In the genomic region with DNA sequence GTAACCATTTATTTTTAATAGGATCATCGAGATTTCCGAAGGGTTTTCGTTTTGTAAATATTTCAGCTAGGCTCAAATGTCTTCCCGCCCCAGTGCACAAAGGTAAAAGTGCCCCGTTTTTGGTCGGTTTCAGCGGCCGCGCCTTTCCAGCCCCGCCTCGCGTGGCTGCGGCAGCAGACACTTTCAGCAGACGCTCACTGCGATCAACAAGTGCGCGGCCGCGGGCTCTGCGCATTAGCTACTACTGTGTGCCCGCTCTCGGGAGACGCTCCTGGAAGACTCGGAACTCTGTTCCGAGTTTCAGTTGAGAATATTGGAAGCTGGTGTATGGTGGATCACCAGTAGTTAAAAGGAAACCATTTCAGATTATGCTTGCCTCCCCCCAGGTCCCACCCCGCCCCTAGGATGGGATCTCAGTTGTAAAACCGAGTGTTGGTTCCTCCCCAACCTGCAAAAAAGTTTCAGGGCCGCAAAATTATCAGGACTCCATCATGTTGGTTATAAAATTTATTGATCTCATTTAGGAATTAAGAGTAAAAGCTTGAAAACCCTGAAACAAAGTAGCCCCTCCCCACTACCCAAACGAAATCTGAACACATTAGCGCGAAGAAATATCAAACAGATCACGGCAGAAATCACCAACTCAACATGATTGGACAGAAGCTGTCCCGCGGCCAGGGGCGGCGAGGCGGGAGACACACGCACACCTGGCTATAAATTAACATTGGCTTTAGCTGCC, we compare ENCODE assay signal across 14 cellular contexts. TPM values are rescaled to one million over a fixed set of nuclear protein-coding genes. Genes with fewer than 3 reads are reported as not detected.
DNase-seq lines count a peak whose midpoint lies in the region; ATAC-seq and TF ChIP-seq lines count a peak whose summit lies in the region.
"Had no signal": no experiment of that assay in that cellular context is flagged by ENCODE, and none has a peak within 500 bp of the region (broad histone marks: within the 10 kb centered on the region; RNA-seq: fewer than 3 reads in every experiment).

No MANE protein-coding gene starts in this region.

- no peaks in the 10 kb centered on the region for H3F3A ChIP-seq in PC-3 (ENCODE audit: low read length, unreplicated experiment)

- in situ Hi-C loops in GM13976 (cut with MboI; ENCODE audit: low sequenced_read_pairs, unreplicated experiment): no loop called here

- H3K9me3 ChIP-seq in PC-3 (ENCODE audit: low read length): no peaks in the 10 kb centered on the region
- H3K9me3 ChIP-seq in neuronal stem cell (replicated peaks in 1 of 2; ENCODE audit: control insufficient read depth in 2 of 2, insufficient read depth in 1 of 2, low read depth in 1 of 2, low read length in 2 of 2): no peaks in the 10 kb centered on the region

- no peak overlapping the region for H3K23ac ChIP-seq in neuronal stem cell (ENCODE audit: low read depth, low read length, poor library complexity)

- POLR2A ChIA-PET in PC-3 (lab: Charles Lee; ENCODE audit: unreplicated experiment) (no interaction called here), RWPE1 (lab: Yijun Ruan, JAX; ENCODE audit: low non-redundant PET) (no interaction called here)

- H2BK12ac ChIP-seq in neuronal stem cell (ENCODE audit: low read length): no peak overlapping the region

- no peaks in the 10 kb centered on the region for H3K36me3 Mint-ChIP-seq in natural killer cell treated with Interleukin-12 subunit alpha and Interleukin-12 subunit beta and Interleukin-15 and Interleukin-18, amount 100 ng/mL, for 72 hours
- H3K36me3 Mint-ChIP-seq: CD8-positive, alpha-beta memory T cell; memory B cell had no signal

- H3K9ac ChIP-seq in PC-3 (ENCODE audit: low read length) (no peak overlapping the region), neuronal stem cell (ENCODE audit: low read depth, low read length, poor library complexity) (no peak overlapping the region)

- H3K4me2 ChIP-seq in PC-3 (ENCODE audit: low read length): peak overlapping the region; percentile 54
- H3K4me2 ChIP-seq in neuronal stem cell (ENCODE audit: insufficient read depth, low read length, poor library complexity, severe bottlenecking): peak overlapping the region; percentile 46

- H3K18ac ChIP-seq in neuronal stem cell (ENCODE audit: low read length): no peak overlapping the region

- H3K79me1 ChIP-seq in neuronal stem cell (ENCODE audit: low read depth, low read length): peaks cover 6% of the 10 kb centered on the region

- intact Hi-C loops in PC-3 (cut with micrococcal nuclease): loop anchor here (10.0 kb wide), 1 partner anchor 448 kb away; no protein-coding TSS in a partner anchor

- no peak overlapping the region for H3K14ac ChIP-seq in neuronal stem cell (ENCODE audit: low read length)

- no peaks in the 10 kb centered on the region for H4K20me1 ChIP-seq in PC-3 (ENCODE audit: low read length)

- H3K36me3 ChIP-seq in PC-3 (ENCODE audit: low read depth, low read length) (no peaks in the 10 kb centered on the region), neuronal stem cell (replicated peaks in 1 of 2; ENCODE audit: control insufficient read depth in 2 of 2, insufficient read depth in 2 of 2, low read length in 2 of 2) (no peaks in the 10 kb centered on the region)

- CTCF ChIA-PET in PC-3 (lab: Charles Lee) (no interaction called here), RWPE1 (lab: Yijun Ruan, JAX) (interaction anchor here (0.8 kb wide), 1 partner anchor 446 kb away, joined by 3 read pairs; no protein-coding TSS in a partner anchor)

- H3K4me3 Mint-ChIP-seq in natural killer cell treated with Interleukin-12 subunit alpha and Interleukin-12 subunit beta and Interleukin-15 and Interleukin-18, amount 100 ng/mL, for 72 hours: no peak overlapping the region
- H3K4me3 Mint-ChIP-seq: memory B cell had no signal

- no peaks in the 10 kb centered on the region for H3K79me2 ChIP-seq in PC-3 (ENCODE audit: low read length)

- WGBS in neuronal stem cell (ENCODE audit: extremely low coverage in 2 of 2, insufficient read length in 2 of 2, insufficient replicate concordance in 1 of 2), 2 donors: no CpG with 5 or more reads among the region's 38 CpGs

- H3K27ac Mint-ChIP-seq in natural killer cell treated with Interleukin-12 subunit alpha and Interleukin-12 subunit beta and Interleukin-15 and Interleukin-18, amount 100 ng/mL, for 72 hours: no peak overlapping the region
- H3K27ac Mint-ChIP-seq: CD8-positive, alpha-beta memory T cell; memory B cell had no signal

- peak; percentile 5 for DNase-seq in GM13976 (ENCODE audit: low spot score)
- DNase-seq in PC-3: no peak
- DNase-seq in globus pallidus (ENCODE audit: low spot score): peak; percentile 25
- no peak for DNase-seq in neuronal stem cell (ENCODE audit: low spot score)
- no peak for DNase-seq in RWPE1 (ENCODE audit: low spot score)
- no peak for DNase-seq in natural killer cell treated with Interleukin-12 subunit alpha and Interleukin-12 subunit beta and Interleukin-15 and Interleukin-18, amount 100 ng/mL, for 72 hours (ENCODE audit: low spot score)
- DNase-seq in middle frontal gyrus (ENCODE audit: extremely low spot score, low spot score): no peak
- DNase-seq: activated CD4-positive, alpha-beta T cell treated with anti-CD3 and anti-CD28 coated beads for 48 hours; activated naive CD4-positive, alpha-beta T cell; CD8-positive, alpha-beta memory T cell; NCI-H2029 treated with DMSO at 0.1 percent for 48 hours had no signal

- ATAC-seq in PC-3: peak; percentile 26; the same call in 1 of the 2 replicates
- ATAC-seq in GM19455 (IDR thresholded peaks at IDR 0.05; ENCODE audit: unreplicated experiment): no peak
- no peak for ATAC-seq in natural killer cell treated with Interleukin-12 subunit alpha and Interleukin-12 subunit beta and Interleukin-15 and Interleukin-18, amount 100 ng/mL, for 72 hours

- H2AFZ ChIP-seq in PC-3 (ENCODE audit: low read length) (0 out of 2 replicates have a peak overlapping the region, but pooled peaks have one; percentile 18), neuronal stem cell (ENCODE audit: low read length) (peak overlapping the region; percentile 51)

- peaks cover 8 to 36% of the 10 kb centered on the region in 2 donors for H3K27me3 Mint-ChIP-seq in natural killer cell treated with Interleukin-12 subunit alpha and Interleukin-12 subunit beta and Interleukin-15 and Interleukin-18, amount 100 ng/mL, for 72 hours

- H3K4me1 ChIP-seq in PC-3 (ENCODE audit: insufficient read depth, low read length) (peaks cover 11% of the 10 kb centered on the region), neuronal stem cell (ENCODE audit: control insufficient read depth in 2 of 2, insufficient read depth in 1 of 2, low read depth in 1 of 2, low read length in 2 of 2) (peaks cover 7 to 9% of the 10 kb centered on the region in 2 donors)

- no peak overlapping the region for H3K27ac ChIP-seq in PC-3 (ENCODE audit: low read length)
- H3K27ac ChIP-seq in neuronal stem cell (replicated peaks; ENCODE audit: low read length): no peak overlapping the region
- no peak overlapping the region for H3K27ac ChIP-seq in RWPE1

- H3K4me3 ChIP-seq in PC-3 (ENCODE audit: low read length) (peak overlapping the region; percentile 43), neuronal stem cell (ENCODE audit: low read length in 2 of 2) (peak overlapping the region; percentile 55 to 96)

- TF ChIP-seq CTCF in GM13976 (IDR thresholded peaks at IDR 0.05; ENCODE audit: borderline replicate concordance, control extremely low read depth, extremely low read depth, insufficient read depth, missing control alignments) (no peak), PC-3 (conservative IDR thresholded peaks at IDR 0.05; ENCODE audit: low read depth, low read length) (no peak), RWPE1 (conservative IDR thresholded peaks at IDR 0.05; ENCODE audit: low read depth) (no peak)

- no peaks in the 10 kb centered on the region for H3K9me2 ChIP-seq in PC-3 (replicated peaks; ENCODE audit: low read length)

- no peaks in the 10 kb centered on the region for H3K4me1 Mint-ChIP-seq in natural killer cell treated with Interleukin-12 subunit alpha and Interleukin-12 subunit beta and Interleukin-15 and Interleukin-18, amount 100 ng/mL, for 72 hours (ENCODE audit: low read depth in 2 of 2)
- H3K4me1 Mint-ChIP-seq: memory B cell had no signal

- H3K4ac ChIP-seq in neuronal stem cell (ENCODE audit: low read length): no peak overlapping the region

- no peak overlapping the region for H2BK120ac ChIP-seq in neuronal stem cell (ENCODE audit: low read depth, low read length)

- BruUV-seq in PC-3 (replicated peaks; lab: Mats Ljungman, UMichigan): no TSS peak

- H2BK15ac ChIP-seq in neuronal stem cell (ENCODE audit: low read length): no peak overlapping the region

- no peaks in the 10 kb centered on the region for H3K9me3 Mint-ChIP-seq in natural killer cell treated with Interleukin-12 subunit alpha and Interleukin-12 subunit beta and Interleukin-15 and Interleukin-18, amount 100 ng/mL, for 72 hours
- H3K9me3 Mint-ChIP-seq: memory B cell had no signal

- no peak overlapping the region for H4K8ac ChIP-seq in neuronal stem cell (ENCODE audit: low read depth, low read length)

- no peak overlapping the region for H4K91ac ChIP-seq in neuronal stem cell (ENCODE audit: low read depth, low read length, poor library complexity)

- no peak overlapping the region for H2AK5ac ChIP-seq in neuronal stem cell (ENCODE audit: low read depth, low read length)

- H3K27me3 ChIP-seq in PC-3 (ENCODE audit: low read length) (peaks cover 78% of the 10 kb centered on the region), neuronal stem cell (ENCODE audit: control insufficient read depth in 3 of 3, insufficient read depth in 3 of 3, low read depth in 1 of 3, low read length in 3 of 3) (peaks cover 0 to 75% (median 8%) of the 10 kb centered on the region in 3 experiments)

- no peak overlapping the region for H2BK5ac ChIP-seq in neuronal stem cell (ENCODE audit: low read length)

RNA-seq across cellular contexts. Expression of gene SOX3, which starts 2.2 kb away (rescaled TPM):
- total RNA-seq in PC-3 (2014; rRNA removed): not detected in 2 replicates
- 42.7 TPM for polyA plus RNA-seq in neuronal stem cell (2013, experiment 1 of 2)
- polyA plus RNA-seq in neuronal stem cell (2013, experiment 2 of 2): 42.1 TPM
- total RNA-seq in natural killer cell treated with Interleukin-12 subunit alpha and Interleukin-12 subunit beta and Interleukin-15 and Interleukin-18, amount 100 ng/mL, for 72 hours: not detected
- total RNA-seq: CD8-positive, alpha-beta memory T cell; LHCN-M2 had no signal
- polyA plus RNA-seq: CD8-positive, alpha-beta memory T cell had no signal

Comparison
In these comparisons a context has a peak if more than half of its experiments do, and no peak if none do; other contexts are left out.
1. DNase-seq: peak in GM13976 (single experiment) and globus pallidus (single experiment); none in PC-3 (single experiment), neuronal stem cell (single experiment), RWPE1 (single experiment), natural killer cell treated with Interleukin-12 subunit alpha and Interleukin-12 subunit beta and Interleukin-15 and Interleukin-18, amount 100 ng/mL, for 72 hours (single experiment) and middle frontal gyrus (single experiment).